In genomic region chr10:74213571-74214162, GRCh38 we compare ENCODE assay signal across 8 cellular contexts.
DNase-seq lines count a peak whose midpoint lies in the region; ATAC-seq, FAIRE-seq and TF ChIP-seq lines count a peak whose summit lies in the region.

No MANE protein-coding gene starts in this region.

- BruUV-seq in Caco-2 (replicated peaks; lab: Mats Ljungman, UMichigan): no TSS peak

- no peaks in the 10 kb centered on the region for H3K4me1 ChIP-seq in Caco-2
- H3K4me1 ChIP-seq in prostate gland (replicated peaks): no peaks in the 10 kb centered on the region

- H3K27me3 ChIP-seq in Caco-2 (replicated peaks; ENCODE audit: control insufficient read depth, insufficient read depth, low read length) (no peaks in the 10 kb centered on the region), HL-60 (ENCODE audit: insufficient read depth, poor library complexity, severe bottlenecking) (no peaks in the 10 kb centered on the region), prostate gland (replicated peaks; ENCODE audit: insufficient read depth) (no peaks in the 10 kb centered on the region)

- DNase-seq in Caco-2: peak; percentile 45 to 60
- peak in 1 of 2 experiments; percentile 45 for DNase-seq in HL-60 (ENCODE audit: low read depth in 1 of 2, low spot score in 1 of 2)
- DNase-seq in prostate gland (ENCODE audit: low spot score): peak; percentile 18

- no peaks in the 10 kb centered on the region for H3K27me3 Mint-ChIP-seq in Caco-2 (ENCODE audit: insufficient read depth, unreplicated experiment)

- FAIRE-seq in endometrium (lab: Jason Lieb, UNC): peak; percentile 18

- 65% methylated on average over 3 of the region's 3 CpGs for WGBS in prostate gland

- H3K36me3 ChIP-seq in Caco-2 (ENCODE audit: control insufficient read depth, insufficient read depth, low read length) (no peaks in the 10 kb centered on the region), prostate gland (no peaks in the 10 kb centered on the region)

- TF ChIP-seq POLR2A in prostate gland (IDR thresholded peaks at IDR 0.05): no peak

- H3K9me3 ChIP-seq in Caco-2 (peaks cover 4% of the 10 kb centered on the region; the same call in 1 of the 2 replicates), prostate gland (no peaks in the 10 kb centered on the region)

- intact Hi-C loops in Caco-2 (cut with micrococcal nuclease; ENCODE audit: unreplicated experiment): loop anchor here (1.0 to 5.0 kb wide), 2 partner anchors 36 to 62 kb away; partner anchors contain the start of gene ADK
- intact Hi-C loops in prostate gland (cut with DNase I): no loop called here

- POLR2A ChIA-PET in Caco-2 (lab: Charles Lee): interaction anchor here (1.1 kb wide), 1 partner anchor 37 kb away, joined by 5 read pairs; no protein-coding TSS in a partner anchor

- TF ChIP-seq CTCF in Caco-2 (IDR thresholded peaks at IDR 0.05; ENCODE audit: insufficient read depth in 1 of 2, low read depth in 1 of 2, low read length in 1 of 2, severe bottlenecking in 1 of 2, unreplicated experiment in 1 of 2) (peak in 1 of 2 experiments; percentile 70), HL-60 (IDR thresholded peaks at IDR 0.05; ENCODE audit: insufficient read depth, low read length) (peak; percentile 15), VCaP (conservative IDR thresholded peaks at IDR 0.05) (peak; percentile 69), prostate gland (IDR thresholded peaks at IDR 0.05) (peak in 2 of 4 experiments; percentile 16 to 34)

- no peak overlapping the region for H3K4me3 Mint-ChIP-seq in Caco-2 (ENCODE audit: unreplicated experiment)

- no peaks in the 10 kb centered on the region for H3K9me3 Mint-ChIP-seq in Caco-2 (ENCODE audit: unreplicated experiment)

- ATAC-seq in HG03354 (IDR thresholded peaks at IDR 0.05; ENCODE audit: poor library complexity, severe bottlenecking, unreplicated experiment): no peak
- no peak for ATAC-seq in GM19351 (IDR thresholded peaks at IDR 0.05; ENCODE audit: unreplicated experiment)
- ATAC-seq in GM18861 (IDR thresholded peaks at IDR 0.05; ENCODE audit: unreplicated experiment): no peak

- H3K4me1 Mint-ChIP-seq in Caco-2 (ENCODE audit: low read depth, unreplicated experiment): no peaks in the 10 kb centered on the region

- H3K36me3 Mint-ChIP-seq in Caco-2 (ENCODE audit: insufficient read depth, unreplicated experiment): peaks cover 24% of the 10 kb centered on the region

- no peak overlapping the region for H3K27ac ChIP-seq in HL-60 (replicated peaks)
- H3K27ac ChIP-seq in VCaP: no peak overlapping the region
- H3K27ac ChIP-seq in prostate gland: no peak overlapping the region

- CTCF ChIA-PET in Caco-2 (lab: Charles Lee): interaction anchor here (0.6 to 1.0 kb wide), 3 partner anchors 24 to 405 kb away, joined by 3 to 4 read pairs (median 4); no protein-coding TSS in a partner anchor

- H3K27ac Mint-ChIP-seq in Caco-2 (ENCODE audit: unreplicated experiment): no peak overlapping the region

- H3K4me3 ChIP-seq in Caco-2 (ENCODE audit: low read depth, low read length): no peak overlapping the region
- no peak overlapping the region for H3K4me3 ChIP-seq in HL-60 (replicated peaks; ENCODE audit: insufficient read depth, low read length)
- no peak overlapping the region for H3K4me3 ChIP-seq in prostate gland
